In genomic region chr10:11162828-11163599, GRCh38 we compare ENCODE assay signal across 8 cellular contexts.
DNase-seq lines count a peak whose midpoint lies in the region; ATAC-seq and TF ChIP-seq lines count a peak whose summit lies in the region.

No MANE protein-coding gene starts in this region.

- H3K4me1 ChIP-seq in OCI-LY1 (ENCODE audit: insufficient read depth, low read length, severe bottlenecking) (peaks cover 49% of the 10 kb centered on the region), hepatocyte (ENCODE audit: insufficient read depth) (peaks cover 5% of the 10 kb centered on the region)

- H3K27ac ChIP-seq in OCI-LY1 (ENCODE audit: low read depth, low read length, poor library complexity, severe bottlenecking) (peak overlapping the region; percentile 73), temporal lobe (ENCODE audit: low read depth, low read length) (peak overlapping the region; percentile 46), hepatocyte (no peak overlapping the region)

- H3K4me2 ChIP-seq in OCI-LY1 (ENCODE audit: low read length) (peak overlapping the region; percentile 76), hepatocyte (no peak overlapping the region)

- H2AFZ ChIP-seq in OCI-LY1 (ENCODE audit: low read length): no peak overlapping the region
- H2AFZ ChIP-seq in hepatocyte: no peak overlapping the region

- WGBS in hepatocyte (ENCODE audit: low lambda C conversion rate, missing lambda C conversion rate): 79% methylated on average over 10 of the region's 10 CpGs

- H3K9me2 ChIP-seq in OCI-LY1 (ENCODE audit: low read depth, low read length): no peaks in the 10 kb centered on the region
- no peaks in the 10 kb centered on the region for H3K9me2 ChIP-seq in hepatocyte (replicated peaks; ENCODE audit: insufficient read depth)

- no peak overlapping the region for H3K27ac Mint-ChIP-seq in memory B cell

- H3K4me3 ChIP-seq in OCI-LY1 (ENCODE audit: low read depth, low read length, poor library complexity, severe bottlenecking) (peak overlapping the region; percentile 69), hepatocyte (no peak overlapping the region)

- no peaks in the 10 kb centered on the region for H3K9me3 ChIP-seq in OCI-LY1 (ENCODE audit: low read length)
- H3K9me3 ChIP-seq in hepatocyte (ENCODE audit: low read depth): no peaks in the 10 kb centered on the region

- H3K9ac ChIP-seq in OCI-LY1 (ENCODE audit: low read length): peak overlapping the region; percentile 35; the same call in 1 of the 2 replicates

- H3K4me1 Mint-ChIP-seq in memory B cell: peaks cover 40% of the 10 kb centered on the region

- ATAC-seq in HG02678 (IDR thresholded peaks at IDR 0.05; ENCODE audit: unreplicated experiment): peak; percentile 72
- peak; percentile 74 for ATAC-seq in memory B cell (ENCODE audit: low read depth)

- no peak for TF ChIP-seq CTCF in GM13977 (IDR thresholded peaks at IDR 0.05; ENCODE audit: extremely low read depth, insufficient read depth, missing control alignments)
- TF ChIP-seq CTCF in OCI-LY1 (IDR thresholded peaks at IDR 0.05; ENCODE audit: low read length): no peak
- TF ChIP-seq CTCF in hepatocyte (IDR thresholded peaks at IDR 0.05; ENCODE audit: poor library complexity): no peak

- DNase-seq in GM13977 (ENCODE audit: low spot score): peak; percentile 80
- peak; percentile 72 for DNase-seq in activated naive CD4-positive, alpha-beta T cell treated with Interleukin-2 at 50 U/mL for 16 hours
- peak; percentile 55 to 79 for DNase-seq in memory B cell (ENCODE audit: low spot score in 2 of 2)
- DNase-seq in NCI-H2171 treated with DMSO at 0.1 percent for 48 hours (lab: John Stamatoyannopoulos, UW): no peak
- no peak for DNase-seq in hepatocyte (ENCODE audit: low spot score)

- H3K36me3 Mint-ChIP-seq in memory B cell: peaks cover 10% of the 10 kb centered on the region

- H3K27me3 Mint-ChIP-seq in memory B cell: no peaks in the 10 kb centered on the region

- H4K20me1 ChIP-seq in OCI-LY1 (ENCODE audit: insufficient read depth, low read length) (no peaks in the 10 kb centered on the region), hepatocyte (ENCODE audit: insufficient read depth, poor library complexity, severe bottlenecking) (no peaks in the 10 kb centered on the region)

- H3K4me3 Mint-ChIP-seq in memory B cell: no peak overlapping the region

- peaks cover 1% of the 10 kb centered on the region for H3K9me3 Mint-ChIP-seq in memory B cell

- in situ Hi-C loops in GM13977 (cut with MboI; ENCODE audit: low pct_unique_long_range_greater_than_20kb, low sequenced_read_pairs, unreplicated experiment): no loop called here

- H3K79me2 ChIP-seq in OCI-LY1 (ENCODE audit: insufficient read depth, low read length) (no peaks in the 10 kb centered on the region), hepatocyte (no peaks in the 10 kb centered on the region)

- no peaks in the 10 kb centered on the region for H3F3A ChIP-seq in OCI-LY1 (ENCODE audit: insufficient read depth, low read length)

- H3K36me3 ChIP-seq in OCI-LY1 (ENCODE audit: insufficient read depth, low read length): no peaks in the 10 kb centered on the region
- H3K36me3 ChIP-seq in hepatocyte (replicated peaks; ENCODE audit: insufficient read depth, low read depth): no peaks in the 10 kb centered on the region

- H3K27me3 ChIP-seq in OCI-LY1 (ENCODE audit: insufficient read depth, low read length) (no peaks in the 10 kb centered on the region), hepatocyte (peaks cover 31% of the 10 kb centered on the region)

Comparison
In these comparisons a context has a peak if more than half of its experiments do, and no peak if none do; other contexts are left out.
1. DNase-seq: peak in GM13977 (single experiment), activated naive CD4-positive, alpha-beta T cell treated with Interleukin-2 at 50 U/mL for 16 hours (single experiment) and memory B cell (2 of 2); none in NCI-H2171 treated with DMSO at 0.1 percent for 48 hours (single experiment) and hepatocyte (single experiment).